In the genomic region with DNA sequence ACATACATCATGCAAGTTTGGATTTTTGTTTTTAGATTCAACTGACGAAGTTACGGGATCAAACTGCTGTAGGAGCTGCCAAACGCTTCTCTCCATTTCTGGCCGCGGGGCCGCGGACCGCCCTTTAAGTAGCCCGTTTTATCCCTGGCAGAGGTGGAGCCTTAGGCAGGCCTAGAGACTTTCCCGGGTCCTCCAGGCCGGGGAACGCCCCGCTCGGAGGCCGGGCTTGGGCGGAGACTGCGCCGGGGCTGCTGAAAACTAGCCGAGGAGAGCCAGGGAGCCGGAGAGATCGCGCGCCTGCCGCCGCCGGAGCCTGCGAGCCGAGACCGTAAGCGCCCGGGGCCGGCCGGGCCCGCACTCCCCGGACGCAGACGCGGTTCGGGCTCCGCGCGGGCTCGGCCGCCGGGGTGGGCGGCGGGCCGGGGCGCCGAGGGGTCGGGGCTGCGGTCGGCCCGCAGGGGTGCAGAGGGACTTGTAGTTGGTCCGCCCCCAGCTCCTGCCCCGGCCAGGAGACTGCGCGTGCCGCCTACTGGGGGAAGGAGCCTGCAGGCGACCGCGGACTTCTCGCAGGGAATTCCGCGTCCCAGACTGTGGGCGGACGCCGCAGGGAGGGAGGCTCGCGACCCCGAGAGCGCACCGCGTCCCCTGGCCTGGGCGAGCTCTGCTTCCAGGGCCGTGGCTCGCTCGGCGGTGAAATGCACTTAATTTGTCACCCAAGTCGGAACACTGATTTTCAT, we compare ENCODE assay signal across 8 cellular contexts. TPM values are rescaled to one million over a fixed set of nuclear protein-coding genes. Genes with fewer than 3 reads are reported as not detected.
DNase-seq lines count a peak whose midpoint lies in the region; ATAC-seq, FAIRE-seq and TF ChIP-seq lines count a peak whose summit lies in the region.

A gene (plus strand): TSS at position 283 of the 737 bp plus-strand sequence. CDS start 18,606 bp downstream, outside the sequence.

- peaks cover 4% of the 10 kb centered on the region for H3K36me3 Mint-ChIP-seq in astrocyte (ENCODE audit: low read depth, unreplicated experiment)

- H3K4me3 ChIP-seq in astrocyte (ENCODE audit: insufficient read depth, low read depth, low read length) = peak within 1 kb of the TSS; percentile 73
- peak within 1 kb of the TSS; percentile 87 for H3K4me3 ChIP-seq in hepatocyte
- peak within 1 kb of the TSS; percentile 69 for H3K4me3 ChIP-seq in retinal pigment epithelial cell (ENCODE audit: low read length)

- H3K9me3 Mint-ChIP-seq in astrocyte (ENCODE audit: unreplicated experiment) = peaks cover 2% of the 10 kb centered on the region

- TF ChIP-seq CTCF in GM12873 (IDR thresholded peaks at IDR 0.05; ENCODE audit: insufficient read depth, low read depth, low read length, missing control alignments) (peak; percentile 29), astrocyte (IDR thresholded peaks at IDR 0.05; ENCODE audit: insufficient read depth, low read depth, low read length) (no peak), hepatocyte (IDR thresholded peaks at IDR 0.05; ENCODE audit: poor library complexity) (peak; percentile 35), retinal pigment epithelial cell (conservative IDR thresholded peaks at IDR 0.05; ENCODE audit: low read depth, low read length) (peak; percentile 38)

- H3K36me3 ChIP-seq in astrocyte (ENCODE audit: insufficient read depth, low read length) = no peaks in the 10 kb centered on the region
- H3K36me3 ChIP-seq in hepatocyte (replicated peaks; ENCODE audit: insufficient read depth, low read depth) = no peaks in the 10 kb centered on the region

- H3K27me3 ChIP-seq in astrocyte (ENCODE audit: insufficient read depth, low read length) (no peaks in the 10 kb centered on the region), hepatocyte (no peaks in the 10 kb centered on the region)

- H3K9ac ChIP-seq in astrocyte (ENCODE audit: low read length) = peak within 1 kb of the TSS; percentile 84

- peak within 1 kb of the TSS; percentile 53 for H3K27ac ChIP-seq in astrocyte (ENCODE audit: low read depth, low read length)
- H3K27ac ChIP-seq in hepatocyte = peak within 1 kb of the TSS; percentile 80

- peaks cover 11% of the 10 kb centered on the region for H3K4me1 ChIP-seq in astrocyte (ENCODE audit: insufficient read depth, low read length)
- H3K4me1 ChIP-seq in hepatocyte (ENCODE audit: insufficient read depth) = peaks cover 30% of the 10 kb centered on the region

- peak within 1 kb of the TSS; percentile 80 for H2AFZ ChIP-seq in astrocyte (ENCODE audit: low read depth, low read length)
- H2AFZ ChIP-seq in hepatocyte = peak within 1 kb of the TSS; percentile 55

- peak; percentile 60 for DNase-seq in NCI-H1105 treated with DMSO at 0.1 percent for 48 hours (lab: John Stamatoyannopoulos, UW)
- peak; percentile 20 to 65 (median 39) for DNase-seq in T-helper 2 cell
- peak; percentile 74 for DNase-seq in astrocyte (ENCODE audit: low read depth)
- peak; percentile 92 for DNase-seq in hepatocyte (ENCODE audit: low spot score)
- peak; percentile 63 for DNase-seq in retinal pigment epithelial cell (ENCODE audit: low read depth)
- no peak for DNase-seq in NCI-H187 treated with DMSO at 0.1 percent for 48 hours (lab: John Stamatoyannopoulos, UW)

- FAIRE-seq in astrocyte (lab: Jason Lieb, UNC) = no peak

- peaks cover 15% of the 10 kb centered on the region for H3K79me2 ChIP-seq in astrocyte (ENCODE audit: insufficient read depth, low read length)
- H3K79me2 ChIP-seq in hepatocyte = peaks cover 34% of the 10 kb centered on the region

- WGBS in hepatocyte (ENCODE audit: low lambda C conversion rate, missing lambda C conversion rate) = under 1% methylated on average over 75 of the region's 80 CpGs

- H3K4me2 ChIP-seq in astrocyte (ENCODE audit: low read length) (peak within 1 kb of the TSS; percentile 96), hepatocyte (peak within 1 kb of the TSS; percentile 97)

- no peaks in the 10 kb centered on the region for H3K9me2 ChIP-seq in hepatocyte (replicated peaks; ENCODE audit: insufficient read depth)

- H4K20me1 ChIP-seq in astrocyte (ENCODE audit: insufficient read depth, low read length) (peaks cover 19% of the 10 kb centered on the region), hepatocyte (ENCODE audit: insufficient read depth, poor library complexity, severe bottlenecking) (no peaks in the 10 kb centered on the region)

- H3K27me3 Mint-ChIP-seq in astrocyte (ENCODE audit: low read depth, unreplicated experiment) = peaks cover 6% of the 10 kb centered on the region

- peak; percentile 96 for ATAC-seq in HG02623 (IDR thresholded peaks at IDR 0.05; ENCODE audit: unreplicated experiment)

- peak within 1 kb of the TSS; percentile 81 for H3K27ac Mint-ChIP-seq in astrocyte (ENCODE audit: unreplicated experiment)

- peaks cover 21% of the 10 kb centered on the region for H3K4me1 Mint-ChIP-seq in astrocyte (ENCODE audit: low read depth, unreplicated experiment)

- H3K9me3 ChIP-seq in astrocyte (ENCODE audit: insufficient read depth, low read depth, low read length) (no peaks in the 10 kb centered on the region), hepatocyte (ENCODE audit: low read depth) (no peaks in the 10 kb centered on the region)

- H3K4me3 Mint-ChIP-seq in astrocyte (ENCODE audit: unreplicated experiment) = peak within 1 kb of the TSS; percentile 95

RNA-seq across cellular contexts. Expression of the gene that starts here (rescaled TPM):
- total RNA-seq in astrocyte = 82.8 and 96.9 TPM in 2 replicates
- 122 and 133 TPM in 2 replicates for total RNA-seq in hepatocyte
- 102 and 138 TPM in 2 replicates for polyA plus RNA-seq in hepatocyte
